ENCODE assay signal across 18 cellular contexts in genomic region chr16:81326971-81327370, GRCh38. TPM values are rescaled to one million over a fixed set of nuclear protein-coding genes. Genes with fewer than 3 reads are reported as not detected.
DNase-seq lines count a peak whose midpoint lies in the region; FAIRE-seq and TF ChIP-seq lines count a peak whose summit lies in the region.
"Had no signal": no experiment of that assay in that cellular context is flagged by ENCODE, and none has a peak within 500 bp of the region (broad histone marks: within the 10 kb centered on the region; RNA-seq: fewer than 3 reads in every experiment).

No MANE protein-coding gene starts in this region.

- no peaks in the 10 kb centered on the region for H3K27me3 ChIP-seq in mammary epithelial cell (ENCODE audit: insufficient read depth, low read length)
- H3K27me3 ChIP-seq in vagina: no peaks in the 10 kb centered on the region
- H3K27me3 ChIP-seq: BE2C, MG63 had no signal

- TF ChIP-seq CTCF in mammary epithelial cell (conservative IDR thresholded peaks at IDR 0.05 in 1 of 2, IDR thresholded peaks at IDR 0.05 in 1 of 2; ENCODE audit: extremely low read depth in 1 of 2, insufficient read depth in 1 of 2, low read depth in 1 of 2, low read length in 2 of 2) (no peak), vagina (IDR thresholded peaks at IDR 0.05) (no peak), endothelial cell (IDR thresholded peaks at IDR 0.05; ENCODE audit: unreplicated experiment) (no peak)

- H3K27ac Mint-ChIP-seq in endothelial cell (ENCODE audit: unreplicated experiment): no peak overlapping the region
- H3K27ac Mint-ChIP-seq: CD4-positive, alpha-beta T cell had no signal

- no peak for FAIRE-seq in GM12891 (lab: Jason Lieb, UNC)
- FAIRE-seq: GM19239 had no signal

- DNase-seq in mammary epithelial cell (no peak), globus pallidus (ENCODE audit: low spot score) (peak; percentile 61), pons (ENCODE audit: low spot score) (peak; percentile 68), vagina (ENCODE audit: extremely low spot score in 2 of 2) (no peak), GM12891 (ENCODE audit: insufficient read length, low spot score) (no peak), endothelial cell (ENCODE audit: low spot score) (no peak), AG08396 (ENCODE audit: low spot score) (no peak)
- DNase-seq: BE2C; CD4-positive, alpha-beta T cell; EL; H7; MG63; NCI-H1092; NCI-H2081 treated with DMSO at 0.1 percent for 48 hours; NCI-H510A treated with DMSO at 0.1 percent for 48 hours; NCI-H82; PC-9 had no signal

- H3K9ac ChIP-seq in mammary epithelial cell (ENCODE audit: insufficient read depth, low read length): no peak overlapping the region

- no peak overlapping the region for H3K4me3 Mint-ChIP-seq in endothelial cell (ENCODE audit: unreplicated experiment)
- H3K4me3 Mint-ChIP-seq: CD4-positive, alpha-beta T cell had no signal

- H3K36me3 Mint-ChIP-seq in endothelial cell (ENCODE audit: low read depth, unreplicated experiment): peaks cover 7% of the 10 kb centered on the region

- peaks cover 26% of the 10 kb centered on the region for H3K4me1 ChIP-seq in mammary epithelial cell (ENCODE audit: insufficient read depth, low read length)
- H3K4me1 ChIP-seq in vagina: peaks cover 50% of the 10 kb centered on the region

- no TSS peak for BruUV-seq in mammary epithelial cell (replicated peaks; lab: Mats Ljungman, UMichigan)

- H3K4me1 Mint-ChIP-seq in endothelial cell (ENCODE audit: unreplicated experiment): no peaks in the 10 kb centered on the region

- dilution Hi-C loops in mammary epithelial cell (cut with HindIII; ENCODE audit: low sequenced_read_pairs): no loop called here

- no peaks in the 10 kb centered on the region for H3K36me3 ChIP-seq in mammary epithelial cell (ENCODE audit: insufficient read depth, low read length)
- H3K36me3 ChIP-seq in vagina: no peaks in the 10 kb centered on the region
- H3K36me3 ChIP-seq: BE2C, MG63 had no signal

- no peaks in the 10 kb centered on the region for H3K9me3 ChIP-seq in mammary epithelial cell (replicated peaks; ENCODE audit: insufficient read depth, low read length)
- no peaks in the 10 kb centered on the region for H3K9me3 ChIP-seq in vagina
- H3K9me3 ChIP-seq: BE2C, MG63 had no signal

- CTCF ChIA-PET in mammary epithelial cell (lab: Charles Lee; ENCODE audit: low non-redundant PET): no interaction called here

- peaks cover 90% of the 10 kb centered on the region for H3K79me2 ChIP-seq in mammary epithelial cell (ENCODE audit: insufficient read depth, low read length)

- peak overlapping the region; percentile 51 for H2AFZ ChIP-seq in mammary epithelial cell (ENCODE audit: low read depth, low read length)
- H2AFZ ChIP-seq: PC-9 had no signal

- H3K9me3 Mint-ChIP-seq in endothelial cell (ENCODE audit: unreplicated experiment): no peaks in the 10 kb centered on the region
- H3K9me3 Mint-ChIP-seq: CD4-positive, alpha-beta T cell had no signal

- peak overlapping the region; percentile 84 for H3K4me2 ChIP-seq in mammary epithelial cell (ENCODE audit: insufficient read depth, low read depth, low read length)
- H3K4me2 ChIP-seq: PC-9 had no signal

- H3K27me3 Mint-ChIP-seq in endothelial cell (ENCODE audit: unreplicated experiment): peaks cover 4% of the 10 kb centered on the region
- H3K27me3 Mint-ChIP-seq: CD4-positive, alpha-beta T cell had no signal

- in situ Hi-C loops in mammary epithelial cell (cut with MboI; ENCODE audit: low sequenced_read_pairs in 2 of 2): no loop called here

- H3K27ac ChIP-seq in mammary epithelial cell (ENCODE audit: insufficient read depth, low read depth, low read length) (peak overlapping the region; percentile 70), vagina (peak overlapping the region; percentile 26)
- H3K27ac ChIP-seq: PC-9 had no signal

- intact Hi-C loops in mammary epithelial cell (cut with micrococcal nuclease): loop anchor here (1.0 kb wide), 1 partner anchor 8 kb away; no protein-coding TSS in a partner anchor
- intact Hi-C loops in vagina (cut with DNase I): no loop called here

- H3K4me3 ChIP-seq in mammary epithelial cell (replicated peaks in 1 of 3; ENCODE audit: insufficient read depth in 1 of 3, low read depth in 2 of 3, low read length in 3 of 3) (peak overlapping the region in 2 of 3 experiments; percentile 20 to 45), vagina (no peak overlapping the region)
- H3K4me3 ChIP-seq: MG63, PC-9 had no signal

- TF ChIP-seq POLR2A in vagina (IDR thresholded peaks at IDR 0.05) (no peak), GM12891 (IDR thresholded peaks at IDR 0.05; ENCODE audit: low read depth, low read length) (no peak)

- 10% methylated on average over 6 of the region's 6 CpGs for WGBS in mammary epithelial cell (ENCODE audit: low coverage, missing lambda C conversion rate)

- H4K20me1 ChIP-seq in mammary epithelial cell (ENCODE audit: insufficient read depth, low read length): no peaks in the 10 kb centered on the region

TF ChIP-seq in GM12891, 5 proteins besides CTCF, POLR2A, EP300 and RAD21:
- no peak for TF ChIP-seq POLR2AphosphoS5 (IDR thresholded peaks at IDR 0.05; ENCODE audit: low read depth, low read length)
- TF ChIP-seq POU2F2 (IDR thresholded peaks at IDR 0.05; ENCODE audit: low read depth, low read length): no peak
- TF ChIP-seq SPI1 (IDR thresholded peaks at IDR 0.05; ENCODE audit: low read depth, low read length): no peak
- TF ChIP-seq PAX5 (IDR thresholded peaks at IDR 0.05; ENCODE audit: insufficient read depth, low read length, severe bottlenecking): no peak
- TF ChIP-seq TAF1 (IDR thresholded peaks at IDR 0.05; ENCODE audit: low read depth, low read length): no peak
TF ChIP-seq in GM12891: peak in this region for 0.

RNA-seq across cellular contexts. Expression of gene GAN, which starts 12.2 kb away (rescaled TPM):
- total RNA-seq in mammary epithelial cell (10 to 100 TPM; 14.9 to 33.2 TPM), vagina (20.9 TPM), endothelial cell (ENCODE audit: unreplicated experiment) (24.2 TPM)
- polyA plus RNA-seq in mammary epithelial cell: 3.3 TPM
- polyA minus RNA-seq in mammary epithelial cell: 18.0 TPM
- polyA plus RNA-seq in GM12891 (2012; ENCODE audit: low read depth, missing spikeins): 0.40 TPM

Comparison
In these comparisons a context has a peak if more than half of its experiments do, and no peak if none do; other contexts are left out.
1. DNase-seq: peak in globus pallidus (single experiment) and pons (single experiment); none in mammary epithelial cell (single experiment), vagina (0 of 2), GM12891 (single experiment), endothelial cell (single experiment) and AG08396 (single experiment).
2. H3K4me3 ChIP-seq: peak in mammary epithelial cell (2 of 3); none in vagina (0 of 2).